ENCODE assay signal across 1 cellular context in the genomic region with DNA sequence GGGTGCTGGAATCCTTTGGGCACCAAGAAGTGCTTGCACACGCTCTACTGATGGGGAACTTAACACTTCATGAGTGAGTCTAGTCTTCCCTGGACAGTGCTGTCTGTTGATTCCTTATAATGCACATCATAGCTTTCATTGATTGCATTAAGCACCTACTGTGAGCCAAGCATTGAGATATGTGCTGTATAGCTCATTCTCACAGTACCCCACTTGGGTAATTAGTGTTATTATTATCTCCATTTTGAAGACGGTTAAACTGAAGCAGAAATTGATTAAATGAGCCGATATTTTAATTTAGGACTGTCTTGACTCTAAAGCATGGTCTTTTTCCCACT.
TF ChIP-seq lines count a peak whose summit lies in the region.

No MANE protein-coding gene starts in this region.

TF ChIP-seq in HCT116, 20 proteins besides CTCF, POLR2A, EP300 and RAD21 (continued from another document):
- TF ChIP-seq POLR2AphosphoS5 (IDR thresholded peaks at IDR 0.05; ENCODE audit: low read depth, low read length) (no peak), SRF (IDR thresholded peaks at IDR 0.05; ENCODE audit: low read depth) (no peak), TCF7L2 (IDR thresholded peaks at IDR 0.05; ENCODE audit: borderline replicate concordance, extremely low read depth, insufficient read depth, insufficient read length) (no peak)
- TF ChIP-seq, protein P1, sequence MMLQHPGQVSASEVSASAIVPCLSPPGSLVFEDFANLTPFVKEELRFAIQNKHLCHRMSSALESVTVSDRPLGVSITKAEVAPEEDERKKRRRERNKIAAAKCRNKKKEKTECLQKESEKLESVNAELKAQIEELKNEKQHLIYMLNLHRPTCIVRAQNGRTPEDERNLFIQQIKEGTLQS (IDR thresholded peaks at IDR 0.05): no peak
